In the genomic region with DNA sequence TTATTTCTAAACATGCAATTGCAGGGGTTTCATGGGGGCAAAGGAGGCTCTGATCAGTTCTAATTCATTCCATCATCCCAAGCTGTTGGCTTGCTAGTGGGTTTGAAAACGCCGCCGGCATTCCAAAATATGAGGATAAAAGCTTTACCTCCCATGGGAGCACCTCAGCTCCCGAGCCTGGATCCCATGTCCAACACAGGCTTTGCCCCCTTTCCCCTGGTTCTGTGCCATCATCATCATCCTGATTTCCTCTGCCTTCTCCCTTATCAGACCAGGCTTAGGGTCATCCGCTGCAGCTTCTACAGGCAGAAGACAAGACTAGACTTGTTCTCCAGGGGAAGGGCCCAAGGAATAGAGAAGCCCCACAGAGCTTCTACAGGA, we compare ENCODE assay signal across 15 cellular contexts. TPM values are rescaled to one million over a fixed set of nuclear protein-coding genes. Genes with fewer than 3 reads are reported as not detected.
A peak's percentile ranks its signal among the peaks of the same experiment; 100 is the strongest.
DNase-seq lines count a peak whose midpoint lies in the region; ATAC-seq, FAIRE-seq and TF ChIP-seq lines count a peak whose summit lies in the region.
"Had no signal": no experiment of that assay in that cellular context is flagged by ENCODE, and none has a peak within 500 bp of the region (broad histone marks: within the 10 kb centered on the region; RNA-seq: fewer than 3 reads in every experiment).

No MANE protein-coding gene starts in this region.

- H3K36me3 ChIP-seq in HEK293 (ENCODE audit: control insufficient read depth in 2 of 2, insufficient read depth in 1 of 2, low read length in 2 of 2) (peaks cover 0 to 16% of the 10 kb centered on the region in 2 experiments; a peak in 1 of 3 replicates), K562 (ENCODE audit: control insufficient read depth, insufficient read depth, low read length) (peaks cover 17% of the 10 kb centered on the region; the same call in 2 of the 3 replicates), neural progenitor cell (no peaks in the 10 kb centered on the region), thyroid gland (peaks cover 5 to 9% of the 10 kb centered on the region in 2 donors)
- H3K36me3 ChIP-seq: BE2C, HAP-1 had no signal

- ATAC-seq in K562 (no peak), HG03565 (IDR thresholded peaks at IDR 0.05; ENCODE audit: unreplicated experiment) (no peak), HG03460 (IDR thresholded peaks at IDR 0.05; ENCODE audit: unreplicated experiment) (no peak)
- ATAC-seq: CD8-positive, alpha-beta T cell; PC-3 had no signal

- H2AFZ ChIP-seq in K562 (ENCODE audit: low read depth, low read length) (no peak overlapping the region), neural progenitor cell (replicated peaks) (no peak overlapping the region)

- H3K9me3 Mint-ChIP-seq in neural progenitor cell = no peaks in the 10 kb centered on the region
- H3K9me3 Mint-ChIP-seq: CD8-positive, alpha-beta T cell had no signal

- H3K9me3 ChIP-seq in HEK293 (ENCODE audit: control insufficient read depth, insufficient read depth, low read depth, low read length) (no peaks in the 10 kb centered on the region), K562 (replicated peaks; ENCODE audit: control insufficient read depth, insufficient read depth, low read depth, low read length) (no peaks in the 10 kb centered on the region), neural progenitor cell (ENCODE audit: low read depth) (no peaks in the 10 kb centered on the region), thyroid gland (no peaks in the 10 kb centered on the region)
- H3K9me3 ChIP-seq: BE2C, HAP-1 had no signal

- H3K27me3 Mint-ChIP-seq in neural progenitor cell (ENCODE audit: insufficient read depth, low read depth) = peaks cover 2% of the 10 kb centered on the region

- peaks cover 4% of the 10 kb centered on the region for H3K36me3 Mint-ChIP-seq in neural progenitor cell

- H3K27ac Mint-ChIP-seq in neural progenitor cell = peak overlapping the region; percentile 60
- H3K27ac Mint-ChIP-seq: CD8-positive, alpha-beta T cell had no signal

- no peak for TF ChIP-seq EP300 in K562 (IDR thresholded peaks at IDR 0.05; ENCODE audit: low read length)

- H3K4me1 ChIP-seq in HEK293 (ENCODE audit: control insufficient read depth, insufficient read depth, low read length) (peaks cover 3% of the 10 kb centered on the region; the same call in 1 of the 2 replicates), K562 (replicated peaks in 1 of 2; ENCODE audit: control insufficient read depth in 2 of 2, insufficient read depth in 2 of 2, low read length in 2 of 2) (peaks cover 58 to 69% of the 10 kb centered on the region in 2 experiments), neural progenitor cell (peaks cover 43% of the 10 kb centered on the region), thyroid gland (peaks cover 37 to 84% of the 10 kb centered on the region in 2 donors)
- H3K4me1 ChIP-seq: BE2C had no signal

- H3K27ac ChIP-seq in HEK293 (ENCODE audit: extremely low read depth, low read depth, low read length) (no peak overlapping the region), K562 (ENCODE audit: extremely low read depth, low read depth, low read length) (no peak overlapping the region), neural progenitor cell (no peak overlapping the region), thyroid gland (peak overlapping the region; percentile 20 to 90 (median 86))

- H4K20me1 ChIP-seq in K562 (replicated peaks; ENCODE audit: control insufficient read depth, insufficient read depth, low read length) (no peaks in the 10 kb centered on the region), neural progenitor cell (ENCODE audit: low read depth) (no peaks in the 10 kb centered on the region)

- POLR2A ChIA-PET in HEK293 (lab: Yijun Ruan, JAX) (interaction anchor here (0.6 kb wide), 1 partner anchor 13 kb away, joined by 6 read pairs; no protein-coding TSS in a partner anchor), K562 (lab: Yijun Ruan, JAX) (interaction anchor here (0.9 to 1.9 kb wide), 7 partner anchors 9 to 36 kb away, joined by 3 to 9 read pairs (median 4); no protein-coding TSS in a partner anchor)

- H3F3A ChIP-seq in neural progenitor cell (ENCODE audit: low read depth) = peaks cover 28% of the 10 kb centered on the region

- peaks cover 38% of the 10 kb centered on the region for H3K79me2 ChIP-seq in K562 (ENCODE audit: control insufficient read depth, insufficient read depth, low read length)
- H3K79me2 ChIP-seq in neural progenitor cell (ENCODE audit: low read depth) = no peaks in the 10 kb centered on the region

- no peak for TF ChIP-seq POLR2A in K562 (conservative IDR thresholded peaks at IDR 0.05)
- TF ChIP-seq POLR2A in thyroid gland (IDR thresholded peaks at IDR 0.05) = no peak

- WGBS in K562 (ENCODE audit: insufficient coverage, low coverage, missing lambda C conversion rate) = 92% methylated on average over 5 of the region's 5 CpGs
- 89 to 91% methylated on average over 5 of the region's 5 CpGs for WGBS in thyroid gland, 2 donors

- peaks cover 40% of the 10 kb centered on the region for H3K4me1 Mint-ChIP-seq in neural progenitor cell

- H3K4me3 ChIP-seq in HEK293 (ENCODE audit: low read depth, low read length) (no peak overlapping the region), K562 (no peak overlapping the region), neural progenitor cell (no peak overlapping the region), thyroid gland (replicated peaks in 1 of 3) (no peak overlapping the region)
- H3K4me3 ChIP-seq: HAP-1 had no signal

- H3K9ac ChIP-seq in K562 (ENCODE audit: insufficient read depth in 1 of 2, low read depth in 2 of 2, low read length in 2 of 2) (peak overlapping the region in 1 of 2 experiments; percentile 5; a peak in 1 of 4 replicates), neural progenitor cell (no peak overlapping the region)

- TF ChIP-seq RAD21 in K562 (CRISPR knock-in tag; conservative IDR thresholded peaks at IDR 0.05 in 1 of 2, IDR thresholded peaks at IDR 0.05 in 1 of 2) = no peak

- DNase-seq in K562 (ENCODE audit: extremely low read depth in 1 of 4, low spot score in 3 of 4) = no peak
- DNase-seq in neural progenitor cell (ENCODE audit: low spot score) = no peak
- DNase-seq in thyroid gland = no peak
- DNase-seq in glomerular visceral epithelial cell (ENCODE audit: extremely low spot score) = no peak
- no peak for DNase-seq in SK-N-DZ (ENCODE audit: low spot score)
- DNase-seq: BE2C; CD8-positive, alpha-beta T cell; NCI-H1417 treated with DMSO at 0.1 percent for 48 hours; NCI-H2081; NCI-H226; PC-3 had no signal

- BruUV-seq in K562 (replicated peaks; lab: Mats Ljungman, UMichigan) = no TSS peak

- H3K4me2 ChIP-seq in K562 (ENCODE audit: insufficient read depth, low read length) (no peak overlapping the region), neural progenitor cell (no peak overlapping the region)

- no peak overlapping the region for H3K4me3 Mint-ChIP-seq in neural progenitor cell
- H3K4me3 Mint-ChIP-seq: CD8-positive, alpha-beta T cell had no signal

- no peaks in the 10 kb centered on the region for H3K9me1 ChIP-seq in K562 (ENCODE audit: control insufficient read depth, insufficient read depth, low read length)

- CTCF ChIA-PET in HEK293 (lab: Yijun Ruan, JAX) = interaction anchor here (0.6 to 1.2 kb wide), 3 partner anchors 8 to 124 kb away, joined by 4 to 5 read pairs (median 4); no protein-coding TSS in a partner anchor
- CTCF ChIA-PET in K562 (lab: Yijun Ruan, JAX; ENCODE audit: low intra/inter-chr PET ratio) = no interaction called here

- in situ Hi-C loops in K562 (cut with MboI) = no loop called here

- intact Hi-C loops in K562 (cut with micrococcal nuclease) (no loop called here), thyroid gland (cut with DNase I) (no loop called here)

- H3K27me3 ChIP-seq in K562 (ENCODE audit: control insufficient read depth in 2 of 2, insufficient read depth in 2 of 2, low read length in 2 of 2) = no peaks in the 10 kb centered on the region
- H3K27me3 ChIP-seq in neural progenitor cell = no peaks in the 10 kb centered on the region
- H3K27me3 ChIP-seq in thyroid gland = no peaks in the 10 kb centered on the region
- H3K27me3 ChIP-seq: BE2C had no signal

- FAIRE-seq in K562 (lab: Jason Lieb, UNC) = no peak

- no peak for TF ChIP-seq CTCF in HEK293 (tag by site-specific recombination; IDR thresholded peaks at IDR 0.05)
- TF ChIP-seq CTCF in K562 (IDR thresholded peaks at IDR 0.05 in 2 of 3, conservative IDR thresholded peaks at IDR 0.05 in 1 of 3; ENCODE audit: insufficient read depth in 2 of 3, low read depth in 1 of 3, low read length in 3 of 3) = no peak
- no peak for TF ChIP-seq CTCF in neural progenitor cell (IDR thresholded peaks at IDR 0.05)
- no peak for TF ChIP-seq CTCF in thyroid gland (IDR thresholded peaks at IDR 0.05)

TF ChIP-seq in HEK293, 187 proteins besides CTCF, POLR2A, EP300 and RAD21 (continues in another document):
- TF ChIP-seq KLF1 (tag by site-specific recombination; IDR thresholded peaks at IDR 0.05) = no peak
- peak; percentile 64; the same call in 1 of the 2 replicates for TF ChIP-seq MZF1 (tag by site-specific recombination; IDR thresholded peaks at IDR 0.05; ENCODE audit: borderline replicate concordance)

TF ChIP-seq in K562, 482 proteins besides CTCF, POLR2A, EP300 and RAD21 (continues in another document):
- no peak for TF ChIP-seq MYNN (IDR thresholded peaks at IDR 0.05)
- TF ChIP-seq MYNN (CRISPR knock-in tag; IDR thresholded peaks at IDR 0.05) = no peak

RNA-seq across cellular contexts. Expression of gene SH3BP5, which starts 25.4 kb away (rescaled TPM):
- 17.8 and 19.2 TPM in 2 replicates for total RNA-seq in K562 (2011; cell fraction: chromatin; rRNA removed; ENCODE audit: low replicate concordance)
- total RNA-seq in K562 (2011; cell fraction: nucleolus; rRNA removed) = 10.1 and 13.8 TPM in 2 replicates
- 11.7 and 17.1 TPM in 2 replicates for total RNA-seq in K562 (2011; cell fraction: nucleoplasm; rRNA removed)
- total RNA-seq in K562 (2014; rRNA removed) = 14.9 and 17.1 TPM in 2 replicates
- total RNA-seq in K562 (2014; rRNA removed; fragmentation: Illumina TruSeq; extraction: Trizol) = 13.5 and 15.2 TPM in 2 replicates
- total RNA-seq in K562 (2015; rRNA removed; fragmentation: Illumina TruSeq; extraction: Trizol) = 12.2 and 13.5 TPM in 2 replicates
- 13.9 and 18.6 TPM in 2 replicates for total RNA-seq in K562 (2021)
- polyA plus RNA-seq in K562 (2011; rRNA removed) = 26.2 and 29.0 TPM in 2 replicates
- 19.8 and 19.9 TPM in 2 replicates for polyA plus RNA-seq in K562 (2011; cell fraction: cytosol; rRNA removed)
- polyA plus RNA-seq in K562 (2011; cell fraction: nucleus; rRNA removed) = 18.5 and 19.8 TPM in 2 replicates
- 20.4 and 27.0 TPM in 2 replicates for polyA plus RNA-seq in K562 (2012)
- polyA plus RNA-seq in K562 (2014; fragmentation: Illumina TruSeq; extraction: Trizol) = 22.0 and 28.0 TPM in 2 replicates
- 1 to 10 TPM; 2.9 to 3.5 TPM for polyA plus RNA-seq in K562 (2014; fragmentation: Nextera tagmentation; extraction: Ambion mirVana)
- 23.4 and 24.7 TPM in 2 replicates for polyA plus RNA-seq in K562 (2014; rRNA removed)
- 15.7 and 16.1 TPM in 2 replicates for polyA minus RNA-seq in K562 (2011; rRNA and poly(A)+ RNA removed)
- 12.2 and 14.1 TPM in 2 replicates for polyA minus RNA-seq in K562 (2011; cell fraction: cytosol; rRNA and poly(A)+ RNA removed)
- 8.8 and 12.4 TPM in 2 replicates for polyA minus RNA-seq in K562 (2011; cell fraction: nucleus; rRNA and poly(A)+ RNA removed)
- total RNA-seq in neural progenitor cell (ENCODE audit: low replicate concordance) = 9.1 and 11.2 TPM in 2 replicates
- total RNA-seq in thyroid gland = 10 to 100 TPM; 60.2 to 90.4 (median 82.0) TPM
- polyA plus RNA-seq in SK-N-DZ (2014; cell fraction: cytosol; rRNA removed) = 82.0 and 87.3 TPM in 2 replicates
- 54.8 and 69.2 TPM in 2 replicates for polyA plus RNA-seq in SK-N-DZ (2014; cell fraction: nucleus; rRNA removed)

Comparison
In these comparisons a context has a peak if more than half of its experiments do, and no peak if none do; other contexts are left out.
1. H3K27ac ChIP-seq: peak in thyroid gland (3 of 3); none in HEK293 (single experiment), K562 (single experiment) and neural progenitor cell (single experiment).